14 cellular contexts compared by ENCODE assay signal in the genomic region with DNA sequence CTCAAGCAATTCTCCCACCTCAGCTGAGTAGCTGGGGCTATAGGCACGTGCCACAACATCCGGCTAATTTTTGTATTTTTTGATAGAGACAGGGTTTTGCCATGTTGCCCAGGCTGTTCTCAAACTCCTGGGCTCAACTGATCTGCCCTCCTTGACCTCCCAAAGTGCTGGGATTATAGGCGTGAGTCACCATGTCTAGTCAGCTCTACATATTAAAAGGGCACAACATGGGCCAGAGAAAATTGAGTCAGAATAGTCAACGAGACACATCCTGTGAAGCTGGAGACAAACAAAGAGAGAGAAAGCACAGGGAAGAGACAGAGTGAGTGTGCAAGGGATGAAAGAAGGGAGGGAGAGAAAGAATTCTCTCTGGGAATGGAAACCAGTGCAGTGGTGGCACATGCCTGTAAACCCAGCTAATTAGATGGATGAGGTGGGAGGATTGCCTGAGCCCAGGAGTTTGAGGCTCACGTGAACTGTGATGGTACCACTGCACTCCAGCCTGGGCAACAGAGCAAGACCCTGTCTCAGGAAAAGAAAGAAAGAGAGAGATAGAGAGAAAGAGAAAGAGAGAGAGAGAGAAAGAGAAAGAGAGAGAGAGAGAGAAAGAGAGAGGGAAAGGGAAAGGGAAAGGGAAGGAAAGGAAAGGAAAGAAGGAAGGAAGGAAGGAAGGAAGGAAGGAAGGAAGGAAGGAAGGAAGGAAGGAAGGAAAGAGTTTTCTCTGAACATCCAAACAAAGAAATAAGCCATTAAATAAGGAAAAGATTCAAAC.
DNase-seq lines count a peak whose midpoint lies in the region; ATAC-seq, FAIRE-seq and TF ChIP-seq lines count a peak whose summit lies in the region.
"Had no signal": no experiment of that assay in that cellular context is flagged by ENCODE, and none has a peak within 500 bp of the region (broad histone marks: within the 10 kb centered on the region; RNA-seq: fewer than 3 reads in every experiment).

No MANE protein-coding gene starts in this region.

- 0 out of 3 replicates have a peak, but pooled peaks cover 2% of the 10 kb centered on the region for H3K4me1 ChIP-seq in A549
- H3K4me1 ChIP-seq: pancreas had no signal

- WGBS in A549 (ENCODE audit: missing lambda C conversion rate) = 1% methylated on average over 5 of the region's 5 CpGs

- no peaks in the 10 kb centered on the region for H3K4me1 Mint-ChIP-seq in chondrocyte (ENCODE audit: low read depth)

- no peak for TF ChIP-seq EP300 in A549 (IDR thresholded peaks at IDR 0.05)

- no peak for TF ChIP-seq POLR2A in A549 (IDR thresholded peaks at IDR 0.05; ENCODE audit: low read length)

- no peak for FAIRE-seq in A549 (lab: Jason Lieb, UNC)
- FAIRE-seq: pancreas had no signal

- TF ChIP-seq CTCF in A549 (IDR thresholded peaks at IDR 0.05) = no peak
- no peak for TF ChIP-seq CTCF in fibroblast of villous mesenchyme (IDR thresholded peaks at IDR 0.05; ENCODE audit: insufficient read depth, low read depth, low read length)
- TF ChIP-seq CTCF in chondrocyte (IDR thresholded peaks at IDR 0.05) = no peak

- H3K4me3 Mint-ChIP-seq in chondrocyte (ENCODE audit: unreplicated experiment) = no peak overlapping the region
- H3K4me3 Mint-ChIP-seq: activated naive CD4-positive, alpha-beta T cell treated with anti-CD3 and anti-CD28 coated beads for 36 hours had no signal

- ATAC-seq in A549 (peak; percentile 39 to 52; a peak in 3 of 6 replicates), GM18868 (IDR thresholded peaks at IDR 0.05; ENCODE audit: unreplicated experiment) (no peak)
- ATAC-seq: pancreas had no signal

- H3K27ac ChIP-seq in A549 = no peak overlapping the region
- H3K27ac ChIP-seq: cardiac muscle cell, pancreas, WERI-Rb-1 had no signal

- H3K27ac Mint-ChIP-seq in chondrocyte (ENCODE audit: unreplicated experiment) = no peak overlapping the region
- H3K27ac Mint-ChIP-seq: activated naive CD4-positive, alpha-beta T cell treated with anti-CD3 and anti-CD28 coated beads for 36 hours had no signal

- CTCF ChIA-PET in A549 (lab: Yijun Ruan, JAX) = no interaction called here

- H3K36me3 Mint-ChIP-seq in chondrocyte (ENCODE audit: low read depth) = no peaks in the 10 kb centered on the region

- DNase-seq in A549 (ENCODE audit: low read depth in 1 of 2, low spot score in 1 of 2) (peak in 1 of 2 experiments; percentile 10), HCEC 1CT (peak; percentile 4), RPMI7951 (ENCODE audit: low read depth) (peak; percentile 74), fibroblast of villous mesenchyme (ENCODE audit: low read depth) (peak; percentile 6), COLO668 (lab: John Stamatoyannopoulos, UW; ENCODE audit: unreplicated experiment) (no peak), chondrocyte (ENCODE audit: low spot score) (no peak), cerebellar cortex (ENCODE audit: low spot score) (no peak)
- DNase-seq: activated naive CD4-positive, alpha-beta T cell treated with anti-CD3 and anti-CD28 coated beads for 36 hours; head of caudate nucleus; NCI-H2171 treated with DMSO at 0.1 percent for 48 hours; pancreas; WERI-Rb-1 had no signal

- POLR2A ChIA-PET in A549 (lab: Yijun Ruan, JAX) = no interaction called here

- no peak for TF ChIP-seq RAD21 in A549 (conservative IDR thresholded peaks at IDR 0.05 in 1 of 2, IDR thresholded peaks at IDR 0.05 in 1 of 2)

- no peak overlapping the region for H3K4me3 ChIP-seq in A549
- H3K4me3 ChIP-seq in fibroblast of villous mesenchyme (ENCODE audit: low read depth, low read length) = no peak overlapping the region
- H3K4me3 ChIP-seq: cardiac muscle cell, pancreas had no signal

- H3K9me3 ChIP-seq in A549 = no peaks in the 10 kb centered on the region
- H3K9me3 ChIP-seq: pancreas had no signal

- H3K4me2 ChIP-seq in A549 = 0 out of 3 replicates have a peak overlapping the region, but pooled peaks have one; percentile 14

- peaks cover 4% of the 10 kb centered on the region for H3K27me3 Mint-ChIP-seq in chondrocyte (ENCODE audit: low read depth)

- no peaks in the 10 kb centered on the region for H3K9me3 Mint-ChIP-seq in chondrocyte (ENCODE audit: low read depth)
- H3K9me3 Mint-ChIP-seq: activated naive CD4-positive, alpha-beta T cell treated with anti-CD3 and anti-CD28 coated beads for 36 hours had no signal

TF ChIP-seq in A549, 52 proteins besides CTCF, POLR2A, EP300 and RAD21:
- no peak for TF ChIP-seq EHF (CRISPR knock-in tag; IDR thresholded peaks at IDR 0.05)
- no peak for TF ChIP-seq CBX8 (IDR thresholded peaks at IDR 0.05)
- no peak for TF ChIP-seq JUN (IDR thresholded peaks at IDR 0.05)
- no peak for TF ChIP-seq NR3C1 (IDR thresholded peaks at IDR 0.05)
- TF ChIP-seq HOXB5 (CRISPR knock-in tag; IDR thresholded peaks at IDR 0.05) = no peak
- no peak for TF ChIP-seq HDAC2 (IDR thresholded peaks at IDR 0.05)
- TF ChIP-seq GATA3 (IDR thresholded peaks at IDR 0.05; ENCODE audit: borderline replicate concordance) = no peak
- no peak for TF ChIP-seq BHLHE40 (IDR thresholded peaks at IDR 0.05; ENCODE audit: low read depth, low read length)
- TF ChIP-seq, protein P1, sequence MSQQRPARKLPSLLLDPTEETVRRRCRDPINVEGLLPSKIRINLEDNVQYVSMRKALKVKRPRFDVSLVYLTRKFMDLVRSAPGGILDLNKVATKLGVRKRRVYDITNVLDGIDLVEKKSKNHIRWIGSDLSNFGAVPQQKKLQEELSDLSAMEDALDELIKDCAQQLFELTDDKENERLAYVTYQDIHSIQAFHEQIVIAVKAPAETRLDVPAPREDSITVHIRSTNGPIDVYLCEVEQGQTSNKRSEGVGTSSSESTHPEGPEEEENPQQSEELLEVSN (IDR thresholded peaks at IDR 0.05; ENCODE audit: borderline replicate concordance, low read depth) = no peak
- no peak for TF ChIP-seq KDM1A (IDR thresholded peaks at IDR 0.05; ENCODE audit: low read depth)
- no peak for TF ChIP-seq FOSL2 (IDR thresholded peaks at IDR 0.05)
- no peak for TF ChIP-seq FOSL2 (CRISPR knock-in tag; IDR thresholded peaks at IDR 0.05)
- TF ChIP-seq TFCP2L1 (CRISPR knock-in tag; IDR thresholded peaks at IDR 0.05) = no peak
- TF ChIP-seq TP53 (CRISPR knock-in tag; IDR thresholded peaks at IDR 0.05) = no peak
- no peak for TF ChIP-seq NFE2L2 (conservative IDR thresholded peaks at IDR 0.05; ENCODE audit: low read length)
- TF ChIP-seq FOSB (CRISPR knock-in tag; IDR thresholded peaks at IDR 0.05) = no peak

Comparison
In these comparisons a context has a peak if more than half of its experiments do, and no peak if none do; other contexts are left out.
1. DNase-seq: peak in HCEC 1CT (single experiment), RPMI7951 (single experiment) and fibroblast of villous mesenchyme (single experiment); none in COLO668 (single experiment), chondrocyte (single experiment) and cerebellar cortex (single experiment).